18 cellular contexts compared by ENCODE assay signal in the genomic region with DNA sequence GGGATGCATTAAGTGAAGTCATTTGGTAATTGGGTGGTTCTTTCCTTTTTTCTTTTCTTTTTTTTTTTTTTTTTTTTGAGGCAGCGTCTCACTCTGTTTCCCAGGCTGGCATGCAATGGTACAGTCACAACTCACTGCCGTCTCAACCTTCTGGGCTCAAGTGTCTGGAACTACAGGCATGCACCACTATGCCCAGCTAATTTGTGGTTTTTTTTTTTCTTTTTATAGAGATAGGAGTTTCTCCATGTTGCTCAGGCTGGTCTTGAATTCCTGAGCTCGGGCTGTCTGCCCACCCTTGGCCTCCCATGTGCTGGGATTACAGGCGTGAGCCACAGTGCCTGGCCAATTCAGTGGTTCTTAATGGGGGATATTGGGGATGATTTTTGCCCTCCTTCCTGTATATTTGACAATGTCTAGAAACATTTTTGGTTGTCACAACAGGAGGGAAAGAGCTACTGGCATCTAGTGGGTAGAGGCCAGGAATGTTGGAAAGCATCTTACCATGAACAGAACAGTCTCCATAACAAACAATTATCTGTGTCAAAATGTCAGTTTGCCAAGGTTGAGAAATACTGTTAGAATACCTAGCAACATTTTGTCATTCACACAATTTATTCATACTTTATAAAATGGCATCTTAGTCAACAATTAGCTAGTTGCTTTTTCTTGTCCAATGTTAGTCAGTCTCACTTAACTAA.
"Had no signal": no experiment of that assay in that cellular context is flagged by ENCODE, and none has a peak within 500 bp of the region (broad histone marks: within the 10 kb centered on the region; RNA-seq: fewer than 3 reads in every experiment).

No MANE protein-coding gene starts in this region.

- H3K9me3 ChIP-seq: ascending aorta, esophagus muscularis mucosa, upper lobe of right lung had no signal

- H3K4me3 ChIP-seq: ascending aorta, esophagus muscularis mucosa, hepatocyte, upper lobe of right lung had no signal

- H3K36me3 ChIP-seq: ascending aorta, esophagus muscularis mucosa, upper lobe of right lung had no signal

- H3K27me3 Mint-ChIP-seq: activated CD4-positive, alpha-beta T cell treated with anti-CD3 and anti-CD28 coated beads, Interleukin-2, amount 10 ng/mL, durations not matched to agents 7 days and 5 days; activated naive CD4-positive, alpha-beta T cell treated with anti-CD3 and anti-CD28 coated beads, Interleukin-2, amount 10 ng/mL, durations not matched to agents 7 days and 5 days; activated T-cell treated with anti-CD3 and anti-CD28 coated beads, Interleukin-2, amount 50 U/mL, for 24 hours; dendritic cell treated with granulocyte-macrophage colony-stimulating factor and Interleukin-4, amounts not matched to agents 40 ng/mL and 50 ng/mL, for 4 days; naive B cell; stimulated activated naive CD8-positive, alpha-beta T cell treated with anti-CD3 and anti-CD28 coated beads, Interleukin-15, amount 100 ng/mL, for 72 hours had no signal

- H3K27ac ChIP-seq: esophagus muscularis mucosa, hepatocyte, upper lobe of right lung had no signal

- H3K79me2 ChIP-seq: hepatocyte had no signal

- H3K9me3 Mint-ChIP-seq: dendritic cell treated with granulocyte-macrophage colony-stimulating factor and Interleukin-4, amounts not matched to agents 40 ng/mL and 50 ng/mL, for 4 days; neural crest cell had no signal

- ATAC-seq: activated CD8-positive, alpha-beta T cell treated with anti-CD3 and anti-CD28 coated beads, Interleukin-2, amount 10 ng/mL, durations not matched to agents 7 days and 5 days; stimulated activated naive CD8-positive, alpha-beta T cell treated with anti-CD3 and anti-CD28 coated beads, Interleukin-15, amount 100 ng/mL, for 72 hours; upper lobe of right lung had no signal

- H2AFZ ChIP-seq: hepatocyte had no signal

- H3K4me1 ChIP-seq: ascending aorta, esophagus muscularis mucosa, upper lobe of right lung had no signal

- H3K4me2 ChIP-seq: hepatocyte had no signal

- DNase-seq: activated CD4-positive, alpha-beta T cell treated with anti-CD3 and anti-CD28 coated beads, Interleukin-2, amount 10 ng/mL, durations not matched to agents 7 days and 5 days; activated CD8-positive, alpha-beta T cell treated with anti-CD3 and anti-CD28 coated beads, Interleukin-2, amount 10 ng/mL, durations not matched to agents 7 days and 5 days; activated effector memory CD4-positive, alpha-beta T cell treated with Interleukin-2 at 50 U/mL for 16 hours; activated naive CD4-positive, alpha-beta T cell treated with anti-CD3 and anti-CD28 coated beads, Interleukin-2, amount 10 ng/mL, durations not matched to agents 7 days and 5 days; activated T-cell treated with anti-CD3 and anti-CD28 coated beads, Interleukin-2, amount 50 U/mL, for 24 hours; effector CD8-positive, alpha-beta T cell; naive B cell; small intestine; stimulated activated CD4-positive, alpha-beta T cell treated with anti-CD3 and anti-CD28 coated beads, Interleukin-15, amount 100 ng/mL, for 24 hours; stimulated activated CD4-positive, alpha-beta T cell treated with anti-CD3 and anti-CD28 coated beads, Interleukin-2, amount 100 ng/mL, for 48 hours; stimulated activated naive CD8-positive, alpha-beta T cell treated with anti-CD3 and anti-CD28 coated beads, Interleukin-15, amount 100 ng/mL, for 72 hours; T1000; upper lobe of right lung had no signal

- H3K4me1 Mint-ChIP-seq: activated CD4-positive, alpha-beta T cell treated with anti-CD3 and anti-CD28 coated beads, Interleukin-2, amount 10 ng/mL, durations not matched to agents 7 days and 5 days; activated naive CD4-positive, alpha-beta T cell treated with anti-CD3 and anti-CD28 coated beads, Interleukin-2, amount 10 ng/mL, durations not matched to agents 7 days and 5 days; naive B cell; stimulated activated naive CD8-positive, alpha-beta T cell treated with anti-CD3 and anti-CD28 coated beads, Interleukin-15, amount 100 ng/mL, for 72 hours had no signal

- H3K4me3 Mint-ChIP-seq: activated CD4-positive, alpha-beta T cell treated with anti-CD3 and anti-CD28 coated beads, Interleukin-2, amount 10 ng/mL, durations not matched to agents 7 days and 5 days; activated CD8-positive, alpha-beta T cell treated with anti-CD3 and anti-CD28 coated beads, Interleukin-2, amount 10 ng/mL, durations not matched to agents 7 days and 5 days; activated naive CD4-positive, alpha-beta T cell treated with anti-CD3 and anti-CD28 coated beads, Interleukin-2, amount 10 ng/mL, durations not matched to agents 7 days and 5 days; activated T-cell treated with anti-CD3 and anti-CD28 coated beads, Interleukin-2, amount 50 U/mL, for 24 hours; dendritic cell treated with granulocyte-macrophage colony-stimulating factor and Interleukin-4, amounts not matched to agents 40 ng/mL and 50 ng/mL, for 4 days; naive B cell; neural crest cell; stimulated activated naive CD8-positive, alpha-beta T cell treated with anti-CD3 and anti-CD28 coated beads, Interleukin-15, amount 100 ng/mL, for 72 hours had no signal

- H3K27me3 ChIP-seq: ascending aorta, esophagus muscularis mucosa, hepatocyte, upper lobe of right lung had no signal

- H3K36me3 Mint-ChIP-seq: activated naive CD4-positive, alpha-beta T cell treated with anti-CD3 and anti-CD28 coated beads, Interleukin-2, amount 10 ng/mL, durations not matched to agents 7 days and 5 days; naive B cell had no signal
